In genomic region chr16:30382398-30383015, GRCh38 we compare ENCODE assay signal across 8 cellular contexts. TPM values are rescaled to one million over a fixed set of nuclear protein-coding genes. Genes with fewer than 3 reads are reported as not detected.
DNase-seq lines count a peak whose midpoint lies in the region; ATAC-seq and TF ChIP-seq lines count a peak whose summit lies in the region.

Gene SEPTIN1, minus strand, starts transcription at chr16:30382561. Its CDS starts 19 bp downstream, at chr16:30382542.

- no peaks in the 10 kb centered on the region for H3K27me3 ChIP-seq in foreskin keratinocyte

- no peaks in the 10 kb centered on the region for H3K4me1 ChIP-seq in foreskin keratinocyte

- no peak within 1 kb of the TSS for H3K27ac ChIP-seq in foreskin keratinocyte

- peak; percentile 22 for TF ChIP-seq POLR2A in erythroblast (IDR thresholded peaks at IDR 0.05; ENCODE audit: low read length)

- peak; percentile 30 for ATAC-seq in GM21619 (IDR thresholded peaks at IDR 0.05; ENCODE audit: unreplicated experiment)
- no peak for ATAC-seq in foreskin keratinocyte
- ATAC-seq in GM19397 (IDR thresholded peaks at IDR 0.05; ENCODE audit: unreplicated experiment) = no peak
- no peak for ATAC-seq in HG02970 (IDR thresholded peaks at IDR 0.05; ENCODE audit: low FRiP score, unreplicated experiment)
- no peak for ATAC-seq in GM19023 (IDR thresholded peaks at IDR 0.05; ENCODE audit: unreplicated experiment)

- TF ChIP-seq CTCF in foreskin keratinocyte (conservative IDR thresholded peaks at IDR 0.05) = no peak

- peak; percentile 82 for DNase-seq in activated CD4-positive, alpha-beta T cell treated with anti-CD3 and anti-CD28 coated beads for 48 hours
- DNase-seq in erythroblast (lab: John Stamatoyannopoulos, UW) = no peak
- peak; percentile 63 to 71 for DNase-seq in stimulated activated CD8-positive, alpha-beta memory T cell treated with anti-CD3 and anti-CD28 coated beads, Interleukin-7, amount 100 ng/mL, for 4 hours (ENCODE audit: low read depth in 2 of 2)
- DNase-seq in foreskin keratinocyte = no peak

RNA-seq across cellular contexts. Expression of gene SEPTIN1, which starts in this region (rescaled TPM):
- total RNA-seq in foreskin keratinocyte = 0.14 TPM in 1 of 2 replicates, not detected in the other
- polyA plus RNA-seq in foreskin keratinocyte = 0.33 and 0.91 TPM in 2 replicates

Comparison
In these comparisons a context has a peak if more than half of its experiments do, and no peak if none do; other contexts are left out.
1. DNase-seq: peak in activated CD4-positive, alpha-beta T cell treated with anti-CD3 and anti-CD28 coated beads for 48 hours (single experiment) and stimulated activated CD8-positive, alpha-beta memory T cell treated with anti-CD3 and anti-CD28 coated beads, Interleukin-7, amount 100 ng/mL, for 4 hours (2 of 2); none in erythroblast (0 of 2) and foreskin keratinocyte (0 of 2).